ENCODE assay signal across 19 cellular contexts in the genomic region with DNA sequence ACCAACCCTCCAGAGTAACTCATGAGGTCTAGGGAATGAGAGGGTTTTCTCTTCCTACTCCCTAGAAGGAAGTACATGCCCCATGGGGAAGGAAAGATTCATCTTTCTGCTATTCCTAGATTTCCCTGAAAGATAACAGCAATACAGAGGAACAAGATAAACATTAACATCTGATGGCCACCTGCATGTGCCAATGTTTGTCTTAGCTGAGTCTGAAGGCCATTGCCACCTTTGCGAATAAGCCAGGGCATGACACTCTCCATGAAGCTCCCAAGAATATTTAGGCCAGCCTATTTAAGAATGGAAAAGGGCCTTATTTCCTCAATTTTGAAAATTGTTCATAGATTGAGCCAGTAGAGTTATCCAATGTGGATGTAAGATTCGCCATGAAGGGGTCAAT. TPM values are rescaled to one million over a fixed set of nuclear protein-coding genes. Genes with fewer than 3 reads are reported as not detected.
DNase-seq lines count a peak whose midpoint lies in the region; ATAC-seq and TF ChIP-seq lines count a peak whose summit lies in the region.
"Had no signal": no experiment of that assay in that cellular context is flagged by ENCODE, and none has a peak within 500 bp of the region (broad histone marks: within the 10 kb centered on the region; RNA-seq: fewer than 3 reads in every experiment).

No MANE protein-coding gene starts in this region.

- H3K9ac ChIP-seq in adipocyte (ENCODE audit: low read length) (peak overlapping the region; percentile 68), liver (ENCODE audit: low read depth in 1 of 2, low read length in 2 of 2) (no peak overlapping the region)
- H3K9ac ChIP-seq: BLaER1 treated with 17β-estradiol and CSF1 and Interleukin-3, amounts not matched to agents 10 nM and 100 nM had no signal

- TF ChIP-seq CTCF in liver (IDR thresholded peaks at IDR 0.05; ENCODE audit: low read depth, low read length, missing input control) = no peak
- no peak for TF ChIP-seq CTCF in gastrocnemius medialis (IDR thresholded peaks at IDR 0.05 in 4 of 5, conservative IDR thresholded peaks at IDR 0.05 in 1 of 5)
- no peak for TF ChIP-seq CTCF in esophagus squamous epithelium (IDR thresholded peaks at IDR 0.05)
- no peak for TF ChIP-seq CTCF in body of pancreas (IDR thresholded peaks at IDR 0.05)

- no peak for TF ChIP-seq POLR2A in gastrocnemius medialis (IDR thresholded peaks at IDR 0.05)
- no peak for TF ChIP-seq POLR2A in esophagus squamous epithelium (IDR thresholded peaks at IDR 0.05)
- TF ChIP-seq POLR2A in body of pancreas (IDR thresholded peaks at IDR 0.05) = no peak

- intact Hi-C loops in gastrocnemius medialis (cut with DNase I; ENCODE audit: low total_unique reads) (no loop called here), esophagus squamous epithelium (cut with DNase I) (no loop called here), body of pancreas (cut with DNase I) (no loop called here)

- H3K27ac ChIP-seq in liver (ENCODE audit: low read depth in 1 of 2, low read length in 2 of 2) (peak overlapping the region; percentile 47 to 69), gastrocnemius medialis (peak overlapping the region in 3 of 4 donors; percentile 35 to 41 (median 40)), esophagus squamous epithelium (peak overlapping the region in 2 of 4 donors; percentile 29 to 31), body of pancreas (no peak overlapping the region)
- H3K27ac ChIP-seq: BLaER1 treated with 17β-estradiol and CSF1 and Interleukin-3, amounts not matched to agents 10 nM and 100 nM; HL-60 had no signal

- in situ Hi-C loops in gastrocnemius medialis (cut with MboI; ENCODE audit: low sequenced_read_pairs in 4 of 4) = no loop called here

- H3K4me3 ChIP-seq in adipocyte (ENCODE audit: low read length) = peak overlapping the region; percentile 21
- peak overlapping the region in 1 of 3 donors; percentile 1 for H3K4me3 ChIP-seq in liver (ENCODE audit: low read depth in 1 of 3, low read length in 3 of 3)
- no peak overlapping the region for H3K4me3 ChIP-seq in gastrocnemius medialis
- no peak overlapping the region for H3K4me3 ChIP-seq in esophagus squamous epithelium
- no peak overlapping the region for H3K4me3 ChIP-seq in body of pancreas
- H3K4me3 ChIP-seq: BLaER1 treated with 17β-estradiol and CSF1 and Interleukin-3, amounts not matched to agents 10 nM and 100 nM; HAP-1 had no signal

- peak; percentile 57 for DNase-seq in DMS53 (lab: John Stamatoyannopoulos, UW)
- no peak for DNase-seq in adipocyte (ENCODE audit: low read depth)
- no peak for DNase-seq in gastrocnemius medialis
- DNase-seq in NCI-H1417 treated with DMSO at 0.1 percent for 48 hours (lab: John Stamatoyannopoulos, UW) = no peak
- DNase-seq in esophagus squamous epithelium (lab: John Stamatoyannopoulos, UW) = no peak
- DNase-seq in body of pancreas = no peak
- DNase-seq: ACHN; Calu3; CD4-positive, alpha-beta T cell; DMS 273 treated with DMSO at 0.1 percent for 48 hours; DMS79 treated with DMSO at 0.1 percent for 48 hours; EL had no signal

- WGBS in liver = 45% methylated on average over 2 of the region's 2 CpGs
- WGBS in esophagus squamous epithelium, 2 donors = 90 to 96% methylated on average over 2 of the region's 2 CpGs
- 56 to 73% methylated on average over 2 of the region's 2 CpGs for WGBS in body of pancreas, 2 donors

- H3K27me3 ChIP-seq in adipocyte (replicated peaks; ENCODE audit: control insufficient read depth, insufficient read depth, low read length) = no peaks in the 10 kb centered on the region
- H3K27me3 ChIP-seq in liver (ENCODE audit: control insufficient read depth in 4 of 4, insufficient read depth in 4 of 4, low read length in 3 of 4) = no peaks in the 10 kb centered on the region
- H3K27me3 ChIP-seq in gastrocnemius medialis = no peaks in the 10 kb centered on the region
- no peaks in the 10 kb centered on the region for H3K27me3 ChIP-seq in esophagus squamous epithelium
- H3K27me3 ChIP-seq in body of pancreas = no peaks in the 10 kb centered on the region
- H3K27me3 ChIP-seq: BLaER1 treated with 17β-estradiol and CSF1 and Interleukin-3, amounts not matched to agents 10 nM and 100 nM had no signal

- no peak for ATAC-seq in gastrocnemius medialis
- no peak for ATAC-seq in GM18498 (IDR thresholded peaks at IDR 0.05; ENCODE audit: unreplicated experiment)
- ATAC-seq in body of pancreas = no peak

- no peaks in the 10 kb centered on the region for H3K9me3 ChIP-seq in adipocyte (ENCODE audit: control insufficient read depth, low read length)
- H3K9me3 ChIP-seq in liver (ENCODE audit: control insufficient read depth in 4 of 4, low read length in 3 of 4) = no peaks in the 10 kb centered on the region
- no peaks in the 10 kb centered on the region for H3K9me3 ChIP-seq in gastrocnemius medialis
- H3K9me3 ChIP-seq in esophagus squamous epithelium = no peaks in the 10 kb centered on the region
- H3K9me3 ChIP-seq in body of pancreas = no peaks in the 10 kb centered on the region
- H3K9me3 ChIP-seq: BLaER1 treated with 17β-estradiol and CSF1 and Interleukin-3, amounts not matched to agents 10 nM and 100 nM; HAP-1 had no signal

- TF ChIP-seq RAD21 in liver (IDR thresholded peaks at IDR 0.05) = peak; percentile 44 to 45

- H3K36me3 ChIP-seq in adipocyte (ENCODE audit: control insufficient read depth, insufficient read depth, low read length, severe bottlenecking) (peaks cover 8% of the 10 kb centered on the region), liver (ENCODE audit: control insufficient read depth in 4 of 4, insufficient read depth in 3 of 4, low read depth in 1 of 4, low read length in 3 of 4) (peaks cover 0 to 7% (median under 1%) of the 10 kb centered on the region in 4 donors), gastrocnemius medialis (no peaks in the 10 kb centered on the region), esophagus squamous epithelium (no peaks in the 10 kb centered on the region), body of pancreas (replicated peaks in 1 of 2; ENCODE audit: insufficient read depth in 1 of 2, low read depth in 2 of 2) (no peaks in the 10 kb centered on the region)
- H3K36me3 ChIP-seq: BLaER1 treated with 17β-estradiol and CSF1 and Interleukin-3, amounts not matched to agents 10 nM and 100 nM; HAP-1 had no signal

- H3K4me1 ChIP-seq in adipocyte (ENCODE audit: control insufficient read depth, insufficient read depth, low read length) (peaks cover 33% of the 10 kb centered on the region), liver (ENCODE audit: control insufficient read depth in 4 of 4, insufficient read depth in 4 of 4, low read length in 3 of 4) (peaks cover 3 to 48% (median 31%) of the 10 kb centered on the region in 4 donors), gastrocnemius medialis (peaks cover 17 to 22% of the 10 kb centered on the region in 2 donors), esophagus squamous epithelium (peaks cover 0 to 20% (median 0%) of the 10 kb centered on the region in 3 donors), body of pancreas (peaks cover 7% of the 10 kb centered on the region)
- H3K4me1 ChIP-seq: BLaER1 treated with 17β-estradiol and CSF1 and Interleukin-3, amounts not matched to agents 10 nM and 100 nM; HAP-1 had no signal

TF ChIP-seq in liver, 16 proteins besides CTCF, POLR2A, EP300 and RAD21 (continues in another document):
- TF ChIP-seq NR2F2 (IDR thresholded peaks at IDR 0.05) (no peak), RXRA (IDR thresholded peaks at IDR 0.05) (peak; percentile 65 to 83), JUND (IDR thresholded peaks at IDR 0.05) (peak in 1 of 2 donors; percentile 64), GABPA (IDR thresholded peaks at IDR 0.05 in 1 of 2, conservative IDR thresholded peaks at IDR 0.05 in 1 of 2) (peak in 1 of 2 donors; percentile 40), EGR1 (IDR thresholded peaks at IDR 0.05; ENCODE audit: low read depth in 2 of 2) (peak in 1 of 2 donors; percentile 43), ATF3 (IDR thresholded peaks at IDR 0.05) (no peak), HNF4A (conservative IDR thresholded peaks at IDR 0.05) (peak; percentile 78 to 87), TAF1 (conservative IDR thresholded peaks at IDR 0.05) (no peak), FOXA1 (IDR thresholded peaks at IDR 0.05) (peak; percentile 75)
- TF ChIP-seq, protein P1, sequence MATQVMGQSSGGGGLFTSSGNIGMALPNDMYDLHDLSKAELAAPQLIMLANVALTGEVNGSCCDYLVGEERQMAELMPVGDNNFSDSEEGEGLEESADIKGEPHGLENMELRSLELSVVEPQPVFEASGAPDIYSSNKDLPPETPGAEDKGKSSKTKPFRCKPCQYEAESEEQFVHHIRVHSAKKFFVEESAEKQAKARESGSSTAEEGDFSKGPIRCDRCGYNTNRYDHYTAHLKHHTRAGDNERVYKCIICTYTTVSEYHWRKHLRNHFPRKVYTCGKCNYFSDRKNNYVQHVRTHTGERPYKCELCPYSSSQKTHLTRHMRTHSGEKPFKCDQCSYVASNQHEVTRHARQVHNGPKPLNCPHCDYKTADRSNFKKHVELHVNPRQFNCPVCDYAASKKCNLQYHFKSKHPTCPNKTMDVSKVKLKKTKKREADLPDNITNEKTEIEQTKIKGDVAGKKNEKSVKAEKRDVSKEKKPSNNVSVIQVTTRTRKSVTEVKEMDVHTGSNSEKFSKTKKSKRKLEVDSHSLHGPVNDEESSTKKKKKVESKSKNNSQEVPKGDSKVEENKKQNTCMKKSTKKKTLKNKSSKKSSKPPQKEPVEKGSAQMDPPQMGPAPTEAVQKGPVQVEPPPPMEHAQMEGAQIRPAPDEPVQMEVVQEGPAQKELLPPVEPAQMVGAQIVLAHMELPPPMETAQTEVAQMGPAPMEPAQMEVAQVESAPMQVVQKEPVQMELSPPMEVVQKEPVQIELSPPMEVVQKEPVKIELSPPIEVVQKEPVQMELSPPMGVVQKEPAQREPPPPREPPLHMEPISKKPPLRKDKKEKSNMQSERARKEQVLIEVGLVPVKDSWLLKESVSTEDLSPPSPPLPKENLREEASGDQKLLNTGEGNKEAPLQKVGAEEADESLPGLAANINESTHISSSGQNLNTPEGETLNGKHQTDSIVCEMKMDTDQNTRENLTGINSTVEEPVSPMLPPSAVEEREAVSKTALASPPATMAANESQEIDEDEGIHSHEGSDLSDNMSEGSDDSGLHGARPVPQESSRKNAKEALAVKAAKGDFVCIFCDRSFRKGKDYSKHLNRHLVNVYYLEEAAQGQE (IDR thresholded peaks at IDR 0.05) = peak; percentile 38
- TF ChIP-seq, protein P2, sequence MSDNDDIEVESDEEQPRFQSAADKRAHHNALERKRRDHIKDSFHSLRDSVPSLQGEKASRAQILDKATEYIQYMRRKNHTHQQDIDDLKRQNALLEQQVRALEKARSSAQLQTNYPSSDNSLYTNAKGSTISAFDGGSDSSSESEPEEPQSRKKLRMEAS (IDR thresholded peaks at IDR 0.05) = peak; percentile 83

RNA-seq across cellular contexts. Expression of gene IGF1, which starts 26.0 kb away (rescaled TPM):
- total RNA-seq in liver (10 to 100 TPM in 1 of 2 donors, under 1 TPM in 1; 0.61 to 42.8 TPM), gastrocnemius medialis (10 to 100 TPM in 3 of 4 donors, 1 to 10 TPM in 1; 8.3 to 22.7 (median 17.9) TPM), esophagus squamous epithelium (10 to 100 TPM in 1 of 4 donors, 1 to 10 TPM in 2, under 1 TPM in 1; 0.23 to 36.3 (median 5.6) TPM), body of pancreas (10 to 100 TPM; 15.8 to 44.8 TPM)
- 100 to 1,000 TPM in 1 of 2 donors, 10 to 100 TPM in 1; 23.7 to 118 TPM for polyA plus RNA-seq in liver
- total RNA-seq: A172; Calu3; CD4-positive, alpha-beta T cell; H1 had no signal
- polyA plus RNA-seq: H1 had no signal

Comparison
In these comparisons a context has a peak if more than half of its experiments do, and no peak if none do; other contexts are left out.
1. H3K27ac ChIP-seq: peak in liver (2 of 2) and gastrocnemius medialis (3 of 4); none in body of pancreas (0 of 4).